Comparison of ENCODE assay signal across 16 cellular contexts in genomic region chr2:52500561-52500960, GRCh38.
"Had no signal": no experiment of that assay in that cellular context is flagged by ENCODE, and none has a peak within 500 bp of the region (broad histone marks: within the 10 kb centered on the region; RNA-seq: fewer than 3 reads in every experiment).

No MANE protein-coding gene starts in this region.

- H3K79me2 ChIP-seq: parathyroid adenoma had no signal

- H3K4me3 ChIP-seq: mucosa of descending colon, suprapubic skin had no signal

- H2AFZ ChIP-seq: parathyroid adenoma had no signal

- H3K9ac ChIP-seq: parathyroid adenoma had no signal

- H3K27ac ChIP-seq: foreskin keratinocyte, parathyroid adenoma, suprapubic skin had no signal

- H3K36me3 ChIP-seq: suprapubic skin had no signal

- DNase-seq: activated CD4-positive, alpha-beta T cell treated with anti-CD3 and anti-CD28 coated beads, Interleukin-2, amount 10 ng/mL, durations not matched to agents 7 days and 5 days; activated naive CD4-positive, alpha-beta T cell treated with Interleukin-2 at 50 U/mL for 16 hours; aorta; cerebellar nuclear complex; effector memory CD4-positive, alpha-beta T cell; foreskin keratinocyte; glutamatergic neuron; immature natural killer cell; mucosa of descending colon; naive thymus-derived CD4-positive, alpha-beta T cell; stimulated activated CD4-positive, alpha-beta T cell treated with anti-CD3 and anti-CD28 coated beads, Interleukin-15, amount 100 ng/mL, for 24 hours; stimulated activated CD4-positive, alpha-beta T cell treated with anti-CD3 and anti-CD28 coated beads, Interleukin-4, amount 100 ng/mL, for 24 hours; stimulated activated CD8-positive, alpha-beta memory T cell treated with anti-CD3 and anti-CD28 coated beads, Interleukin-4, amount 100 ng/mL, for 48 hours; trophoblast cell had no signal

- H3K9me3 ChIP-seq: mucosa of descending colon, suprapubic skin had no signal

- ATAC-seq: foreskin keratinocyte; mucosa of descending colon; naive thymus-derived CD4-positive, alpha-beta T cell had no signal

- H3K4me1 ChIP-seq: foreskin keratinocyte, parathyroid adenoma, suprapubic skin had no signal

- H3K27me3 ChIP-seq: foreskin keratinocyte, suprapubic skin had no signal
